Comparison of ENCODE assay signal across 12 cellular contexts in genomic region chr2:96608459-96609455, GRCh38. TPM values are rescaled to one million over a fixed set of nuclear protein-coding genes. Genes with fewer than 3 reads are reported as not detected.
DNase-seq lines count a peak whose midpoint lies in the region; ATAC-seq and TF ChIP-seq lines count a peak whose summit lies in the region.
"Had no signal": no experiment of that assay in that cellular context is flagged by ENCODE, and none has a peak within 500 bp of the region (broad histone marks: within the 10 kb centered on the region; RNA-seq: fewer than 3 reads in every experiment).

No MANE protein-coding gene starts in this region.

- H3K27ac ChIP-seq in heart left ventricle (peak overlapping the region in 2 of 12 donors; percentile 3 to 7), right atrium auricular region (no peak overlapping the region), RWPE1 (peak overlapping the region; percentile 15; the same call in 1 of the 2 replicates), tibial nerve (peak overlapping the region in 1 of 4 donors; percentile 0), suprapubic skin (no peak overlapping the region), dorsolateral prefrontal cortex (peak overlapping the region in 2 of 59 donors; percentile 18 to 21)
- H3K27ac ChIP-seq: C4-2B had no signal

- no peaks in the 10 kb centered on the region for H3K4me1 Mint-ChIP-seq in stimulated activated naive CD8-positive, alpha-beta T cell treated with anti-CD3 and anti-CD28 coated beads, Interleukin-15, amount 100 ng/mL, for 72 hours
- H3K4me1 Mint-ChIP-seq: activated naive CD8-positive, alpha-beta T cell treated with anti-CD3 and anti-CD28 coated beads, Interleukin-2, amount 50 U/mL, for 24 hours had no signal

- no peak for TF ChIP-seq POLR2A in heart left ventricle (IDR thresholded peaks at IDR 0.05)
- no peak for TF ChIP-seq POLR2A in tibial nerve (IDR thresholded peaks at IDR 0.05)
- TF ChIP-seq POLR2A in suprapubic skin (IDR thresholded peaks at IDR 0.05) = no peak

- peaks cover 4 to 100% (median 99%) of the 10 kb centered on the region in 9 donors for H3K36me3 ChIP-seq in heart left ventricle
- H3K36me3 ChIP-seq in right atrium auricular region = peaks cover 100% of the 10 kb centered on the region
- H3K36me3 ChIP-seq in tibial nerve = peaks cover 8 to 100% (median 69%) of the 10 kb centered on the region in 3 donors
- peaks cover 98% of the 10 kb centered on the region for H3K36me3 ChIP-seq in suprapubic skin

- H3K9me3 ChIP-seq in heart left ventricle (no peaks in the 10 kb centered on the region), right atrium auricular region (no peaks in the 10 kb centered on the region), tibial nerve (no peaks in the 10 kb centered on the region), suprapubic skin (no peaks in the 10 kb centered on the region)

- peaks cover 0 to 25% (median 14%) of the 10 kb centered on the region in 12 donors for H3K4me1 ChIP-seq in heart left ventricle
- peaks cover 0 to 8% of the 10 kb centered on the region in 2 donors for H3K4me1 ChIP-seq in right atrium auricular region
- peaks cover 0 to 21% (median 0%) of the 10 kb centered on the region in 4 donors for H3K4me1 ChIP-seq in tibial nerve
- no peaks in the 10 kb centered on the region for H3K4me1 ChIP-seq in suprapubic skin

- H3K27me3 Mint-ChIP-seq in stimulated activated naive CD8-positive, alpha-beta T cell treated with anti-CD3 and anti-CD28 coated beads, Interleukin-15, amount 100 ng/mL, for 72 hours = no peaks in the 10 kb centered on the region
- H3K27me3 Mint-ChIP-seq: activated naive CD8-positive, alpha-beta T cell treated with anti-CD3 and anti-CD28 coated beads, Interleukin-2, amount 50 U/mL, for 24 hours had no signal

- no peaks in the 10 kb centered on the region for H3K9me3 Mint-ChIP-seq in stimulated activated naive CD8-positive, alpha-beta T cell treated with anti-CD3 and anti-CD28 coated beads, Interleukin-15, amount 100 ng/mL, for 72 hours
- H3K9me3 Mint-ChIP-seq: activated naive CD8-positive, alpha-beta T cell treated with anti-CD3 and anti-CD28 coated beads, Interleukin-2, amount 50 U/mL, for 24 hours had no signal

- no peak for DNase-seq in heart left ventricle
- DNase-seq in right atrium auricular region (ENCODE audit: low spot score) = no peak
- DNase-seq in RWPE1 (ENCODE audit: low spot score) = no peak
- DNase-seq in fibroblast of villous mesenchyme (ENCODE audit: low read depth) = peak; percentile 62
- DNase-seq in stimulated activated naive CD8-positive, alpha-beta T cell treated with anti-CD3 and anti-CD28 coated beads, Interleukin-15, amount 100 ng/mL, for 72 hours = no peak
- DNase-seq in tibial nerve (ENCODE audit: low spot score in 2 of 2) = no peak
- DNase-seq in suprapubic skin (ENCODE audit: low spot score in 2 of 2) = no peak
- no peak for DNase-seq in dorsolateral prefrontal cortex
- DNase-seq: activated naive CD8-positive, alpha-beta T cell treated with anti-CD3 and anti-CD28 coated beads, Interleukin-2, amount 50 U/mL, for 24 hours; erythroblast; NCI-H1417 treated with DMSO at 0.1 percent for 48 hours had no signal

- TF ChIP-seq CTCF in heart left ventricle (IDR thresholded peaks at IDR 0.05) = no peak
- no peak for TF ChIP-seq CTCF in right atrium auricular region (IDR thresholded peaks at IDR 0.05)
- no peak for TF ChIP-seq CTCF in RWPE1 (conservative IDR thresholded peaks at IDR 0.05; ENCODE audit: low read depth)
- no peak for TF ChIP-seq CTCF in fibroblast of villous mesenchyme (IDR thresholded peaks at IDR 0.05; ENCODE audit: insufficient read depth, low read depth, low read length)
- no peak for TF ChIP-seq CTCF in tibial nerve (IDR thresholded peaks at IDR 0.05)
- TF ChIP-seq CTCF in suprapubic skin (IDR thresholded peaks at IDR 0.05) = no peak
- no peak for TF ChIP-seq CTCF in dorsolateral prefrontal cortex (IDR thresholded peaks at IDR 0.05 in 54 of 56, conservative IDR thresholded peaks at IDR 0.05 in 2 of 56; ENCODE audit: low read depth in 1 of 56, partially characterized antibody in 56 of 56)

- CTCF ChIA-PET in RWPE1 (lab: Yijun Ruan, JAX) = interaction anchor here (0.6 kb wide), 1 partner anchor 59 kb away, joined by 4 read pairs; no protein-coding TSS in a partner anchor

- ATAC-seq in heart left ventricle = peak in 3 of 4 donors; percentile 18 to 50 (median 42)
- ATAC-seq in stimulated activated naive CD8-positive, alpha-beta T cell treated with anti-CD3 and anti-CD28 coated beads, Interleukin-15, amount 100 ng/mL, for 72 hours = no peak
- ATAC-seq: activated naive CD8-positive, alpha-beta T cell treated with anti-CD3 and anti-CD28 coated beads, Interleukin-2, amount 50 U/mL, for 24 hours had no signal

- H3K27ac Mint-ChIP-seq in stimulated activated naive CD8-positive, alpha-beta T cell treated with anti-CD3 and anti-CD28 coated beads, Interleukin-15, amount 100 ng/mL, for 72 hours = peak overlapping the region; percentile 36 to 82

- 81 to 86% (median 84%) methylated on average over 10 to 13 of the region's 13 CpGs for WGBS in heart left ventricle, 4 donors
- WGBS in tibial nerve, 2 donors = 73 to 83% methylated on average over 13 of the region's 13 CpGs
- WGBS in suprapubic skin = 87% methylated on average over 9 of the region's 13 CpGs

- H3K27me3 ChIP-seq in heart left ventricle (no peaks in the 10 kb centered on the region), right atrium auricular region (no peaks in the 10 kb centered on the region), tibial nerve (no peaks in the 10 kb centered on the region), suprapubic skin (no peaks in the 10 kb centered on the region), dorsolateral prefrontal cortex (no peaks in the 10 kb centered on the region)

- POLR2A ChIA-PET in RWPE1 (lab: Yijun Ruan, JAX; ENCODE audit: low non-redundant PET) = no interaction called here

- H3K4me3 ChIP-seq in heart left ventricle (no peak overlapping the region), right atrium auricular region (no peak overlapping the region), fibroblast of villous mesenchyme (ENCODE audit: low read depth, low read length) (no peak overlapping the region), tibial nerve (no peak overlapping the region), suprapubic skin (no peak overlapping the region), dorsolateral prefrontal cortex (no peak overlapping the region)

- no peak for TF ChIP-seq EP300 in tibial nerve (IDR thresholded peaks at IDR 0.05)
- no peak for TF ChIP-seq EP300 in suprapubic skin (IDR thresholded peaks at IDR 0.05)

- intact Hi-C loops in heart left ventricle (cut with DNase I) = no loop called here
- intact Hi-C loops in dorsolateral prefrontal cortex (cut with DNase I) = no loop called here

- no peak overlapping the region for H3K4me3 Mint-ChIP-seq in stimulated activated naive CD8-positive, alpha-beta T cell treated with anti-CD3 and anti-CD28 coated beads, Interleukin-15, amount 100 ng/mL, for 72 hours
- H3K4me3 Mint-ChIP-seq: activated naive CD8-positive, alpha-beta T cell treated with anti-CD3 and anti-CD28 coated beads, Interleukin-2, amount 50 U/mL, for 24 hours had no signal

RNA-seq across cellular contexts. Expression of gene KANSL3, which starts 29.4 kb away (rescaled TPM):
- total RNA-seq in heart left ventricle = 10 to 100 TPM; 22.7 to 38.0 (median 30.7) TPM
- 10 to 100 TPM; 13.8 to 24.0 TPM for polyA plus RNA-seq in heart left ventricle
- 10 to 100 TPM; 27.3 to 29.4 TPM for total RNA-seq in right atrium auricular region
- total RNA-seq in fibroblast of villous mesenchyme = 35.4 and 37.4 TPM in 2 replicates
- total RNA-seq in tibial nerve = 10 to 100 TPM; 55.7 to 87.0 (median 59.2) TPM
- total RNA-seq in suprapubic skin = 10 to 100 TPM; 29.3 to 70.5 (median 37.4) TPM
- 10 to 100 TPM; 39.7 to 81.1 (median 55.0) TPM for total RNA-seq in dorsolateral prefrontal cortex

RNA-seq across cellular contexts. Expression of gene FER1L5, which starts 33.8 kb away (rescaled TPM):
- under 1 TPM in 2 of 9 donors, not detected in 7; 0.02 to 0.15 TPM for total RNA-seq in heart left ventricle
- under 1 TPM; 0.01 to 0.11 TPM for polyA plus RNA-seq in heart left ventricle
- total RNA-seq in right atrium auricular region = not detected
- 0.64 and 0.86 TPM in 2 replicates for total RNA-seq in fibroblast of villous mesenchyme
- total RNA-seq in tibial nerve = under 1 TPM in 2 of 4 donors, not detected in 2; 0.20 to 0.60 TPM
- not detected for total RNA-seq in suprapubic skin
- total RNA-seq in dorsolateral prefrontal cortex = 1 to 10 TPM in 109 of 120 experiments, under 1 TPM in 11; 0.47 to 3.1 (median 1.6) TPM
